8 cellular contexts compared by ENCODE assay signal in genomic region chr10:102743588-102744373, GRCh38. TPM values are rescaled to one million over a fixed set of nuclear protein-coding genes. Genes with fewer than 3 reads are reported as not detected.
DNase-seq lines count a peak whose midpoint lies in the region; ATAC-seq and TF ChIP-seq lines count a peak whose summit lies in the region.

WBP1L (plus strand) TSS chr10:102743948; CDS start chr10:102744054, 106 bp downstream.

- H3K4me1 ChIP-seq in ascending aorta (peaks cover 8 to 25% of the 10 kb centered on the region in 2 donors), right cardiac atrium (ENCODE audit: control insufficient read depth, insufficient read depth, low read length) (peaks cover 4% of the 10 kb centered on the region), uterus (peaks cover 0 to 4% of the 10 kb centered on the region in 2 donors)

- peaks cover 35% of the 10 kb centered on the region for H3K4me1 Mint-ChIP-seq in T-helper 2 cell treated with Interferon-gamma antibody and Interleukin-4, amounts not matched to agents 5 μg/mL and 100 μg/mL, for 36 hours (ENCODE audit: low read depth)

- under 1% methylated on average over 37 of the region's 37 CpGs for WGBS in right cardiac atrium

- H3K27me3 Mint-ChIP-seq in T-helper 2 cell treated with Interferon-gamma antibody and Interleukin-4, amounts not matched to agents 5 μg/mL and 100 μg/mL, for 36 hours (ENCODE audit: low read depth) = no peaks in the 10 kb centered on the region

- H3K36me3 Mint-ChIP-seq in T-helper 2 cell treated with Interferon-gamma antibody and Interleukin-4, amounts not matched to agents 5 μg/mL and 100 μg/mL, for 36 hours (ENCODE audit: low read depth) = peaks cover 10% of the 10 kb centered on the region

- H3K27ac ChIP-seq in ascending aorta (peak within 1 kb of the TSS; percentile 97 to 99), right cardiac atrium (ENCODE audit: low read length) (peak within 1 kb of the TSS; percentile 94), uterus (peak within 1 kb of the TSS; percentile 88 to 90)

- H3K4me3 ChIP-seq in ascending aorta = peak within 1 kb of the TSS; percentile 85 to 98
- peak within 1 kb of the TSS; percentile 84 for H3K4me3 ChIP-seq in right cardiac atrium (ENCODE audit: low read length)
- peak within 1 kb of the TSS; percentile 98 to 99 for H3K4me3 ChIP-seq in uterus

- H3K36me3 ChIP-seq in ascending aorta = no peaks in the 10 kb centered on the region
- H3K36me3 ChIP-seq in uterus = no peaks in the 10 kb centered on the region

- H3K27me3 ChIP-seq in ascending aorta (no peaks in the 10 kb centered on the region), right cardiac atrium (ENCODE audit: control insufficient read depth, insufficient read depth) (no peaks in the 10 kb centered on the region), uterus (no peaks in the 10 kb centered on the region)

- H3K4me3 Mint-ChIP-seq in T-helper 2 cell treated with Interferon-gamma antibody and Interleukin-4, amounts not matched to agents 5 μg/mL and 100 μg/mL, for 36 hours = peak within 1 kb of the TSS; percentile 89

- TF ChIP-seq POLR2A in uterus (IDR thresholded peaks at IDR 0.05) = peak; percentile 72 to 78

- no peak for TF ChIP-seq CTCF in ascending aorta (IDR thresholded peaks at IDR 0.05)
- TF ChIP-seq CTCF in uterus (IDR thresholded peaks at IDR 0.05) = no peak

- peak within 1 kb of the TSS; percentile 93 for H3K27ac Mint-ChIP-seq in T-helper 2 cell treated with Interferon-gamma antibody and Interleukin-4, amounts not matched to agents 5 μg/mL and 100 μg/mL, for 36 hours

- DNase-seq in NCI-H1930 (lab: John Stamatoyannopoulos, UW) = peak; percentile 95 to 96
- DNase-seq in T-helper 2 cell treated with Interferon-gamma antibody and Interleukin-4, amounts not matched to agents 5 μg/mL and 100 μg/mL, for 36 hours (ENCODE audit: low spot score) = peak; percentile 94
- DNase-seq in ascending aorta (ENCODE audit: low spot score in 2 of 2) = peak; percentile 95 to 99
- peak; percentile 96 to 98 (median 97) for DNase-seq in right cardiac atrium
- peak; percentile 97 for DNase-seq in pulmonary artery endothelial cell (ENCODE audit: low read depth, low spot score)
- peak; percentile 94 to 98 for DNase-seq in uterus

- H3K9me3 Mint-ChIP-seq in T-helper 2 cell treated with Interferon-gamma antibody and Interleukin-4, amounts not matched to agents 5 μg/mL and 100 μg/mL, for 36 hours = peaks cover 5% of the 10 kb centered on the region

- H3K9me3 ChIP-seq in ascending aorta (no peaks in the 10 kb centered on the region), right cardiac atrium (ENCODE audit: control insufficient read depth, low read length) (no peaks in the 10 kb centered on the region), uterus (no peaks in the 10 kb centered on the region)

- ATAC-seq in GM18502 (IDR thresholded peaks at IDR 0.05; ENCODE audit: poor library complexity, unreplicated experiment) (peak; percentile 98), HG02970 (IDR thresholded peaks at IDR 0.05; ENCODE audit: low FRiP score, unreplicated experiment) (peak; percentile 97), right cardiac atrium (peak; percentile 96 to 98)

- intact Hi-C loops in ascending aorta (cut with DNase I) (loop anchor here (2.0 kb wide), 2 partner anchors 33 to 73 kb away; no protein-coding TSS in a partner anchor), right cardiac atrium (cut with DNase I) (loop anchor here in 2 of 4 donors (5.0 to 10.0 kb wide), 3 partner anchors 34 to 71 kb away; no protein-coding TSS in a partner anchor), uterus (cut with DNase I; ENCODE audit: low total_unique reads) (loop anchor here (10.0 kb wide), 1 partner anchor 51 kb away; no protein-coding TSS in a partner anchor)

RNA-seq across cellular contexts. Expression of gene WBP1L, which starts in this region (rescaled TPM):
- total RNA-seq in ascending aorta (107 TPM), right cardiac atrium (10 to 100 TPM; 35.2 to 50.5 (median 37.8) TPM), pulmonary artery endothelial cell (46.8 and 72.1 TPM in 2 replicates), uterus (10 to 100 TPM; 27.4 to 79.2 (median 55.3) TPM)
- polyA plus RNA-seq in right cardiac atrium = 19.1 TPM

Comparison
In these comparisons a context has a peak if more than half of its experiments do, and no peak if none do; other contexts are left out.
1. Peak in every context shown above with its lines: DNase-seq, ATAC-seq, H3K4me3 ChIP-seq and H3K27ac ChIP-seq.